Comparison of ENCODE assay signal across 23 cellular contexts in the genomic region with DNA sequence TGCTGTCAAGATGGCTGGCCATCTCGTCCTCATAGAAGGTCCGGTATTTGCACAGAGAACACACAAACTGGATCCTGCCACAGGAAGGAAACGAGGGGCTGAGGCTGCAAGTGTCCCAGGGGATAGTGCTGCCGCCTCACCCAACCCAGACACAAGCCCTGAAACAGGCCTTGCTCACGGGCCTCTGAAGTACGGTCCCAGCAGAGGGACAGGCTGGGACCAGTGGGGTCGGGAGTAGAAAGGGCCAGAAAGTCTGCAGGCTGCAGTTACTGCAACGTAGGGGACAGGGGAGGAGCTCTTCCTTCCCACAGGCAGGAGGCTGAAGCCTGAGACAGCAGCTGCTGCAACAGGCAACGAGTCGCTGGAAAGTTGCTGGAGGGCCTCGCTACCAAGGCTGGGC.
"Had no signal": no experiment of that assay in that cellular context is flagged by ENCODE, and none has a peak within 500 bp of the region (broad histone marks: within the 10 kb centered on the region; RNA-seq: fewer than 3 reads in every experiment).

No MANE protein-coding gene starts in this region.

- ATAC-seq: activated CD4-positive, CD25-positive, alpha-beta regulatory T cell treated with anti-CD3 and anti-CD28 coated beads, Interleukin-2, amount 50 U/mL, for 24 hours; foreskin keratinocyte; heart right ventricle had no signal

- DNase-seq: activated CD4-positive, alpha-beta T cell treated with anti-CD3 and anti-CD28 coated beads for 48 hours; activated CD4-positive, alpha-beta T cell treated with anti-CD3 and anti-CD28 coated beads, Interleukin-2, amount 50 U/mL, for 48 hours; activated CD8-positive, alpha-beta memory T cell treated with anti-CD3 and anti-CD28 coated beads for 24 hours; activated effector memory CD4-positive, alpha-beta T cell treated with anti-CD3 and anti-CD28 coated beads, Interleukin-2, amount 50 U/mL, for 16 hours; activated naive CD4-positive, alpha-beta T cell treated with anti-CD3 and anti-CD28 coated beads, Interleukin-2, amount 10 ng/mL, durations not matched to agents 7 days and 5 days; amygdala; caudate nucleus; cortex of kidney; foreskin keratinocyte; heart right ventricle; left ventricle myocardium inferior; naive B cell; occipital lobe; stimulated activated CD4-positive, alpha-beta T cell treated with anti-CD3 and anti-CD28 coated beads, Interleukin-2, amount 100 ng/mL, for 48 hours; stimulated activated naive CD8-positive, alpha-beta T cell treated with anti-CD3 and anti-CD28 coated beads, Interleukin-15, amount 100 ng/mL, for 72 hours; substantia nigra; SW 1271; T-helper 9 cell; uterus; WERI-Rb-1 had no signal

- H3K27ac ChIP-seq: esophagus muscularis mucosa, foreskin keratinocyte, left ventricle myocardium inferior, uterus, WERI-Rb-1 had no signal

- H3K9me3 ChIP-seq: esophagus muscularis mucosa, heart right ventricle, left ventricle myocardium inferior, uterus had no signal

- H3K27me3 ChIP-seq: esophagus muscularis mucosa, foreskin keratinocyte, heart right ventricle, uterus had no signal

- H3K4me1 ChIP-seq: foreskin keratinocyte had no signal

- H3K36me3 ChIP-seq: uterus had no signal

- H3K4me3 ChIP-seq: esophagus muscularis mucosa, heart right ventricle, left ventricle myocardium inferior, lung, uterus had no signal
